In genomic region chr11:118133816-118134215, GRCh38 we compare ENCODE assay signal across 1 cellular context.
TF ChIP-seq lines count a peak whose summit lies in the region.

No MANE protein-coding gene starts in this region.

TF ChIP-seq in H1, 55 proteins besides CTCF, POLR2A, EP300 and RAD21:
- TF ChIP-seq JUN (IDR thresholded peaks at IDR 0.05; ENCODE audit: low read depth, low read length) = no peak
- no peak for TF ChIP-seq SAP30 (IDR thresholded peaks at IDR 0.05; ENCODE audit: insufficient read depth, insufficient replicate concordance, low read length)
- no peak for TF ChIP-seq RXRA (IDR thresholded peaks at IDR 0.05; ENCODE audit: insufficient read depth, low read depth, low read length)
- TF ChIP-seq CREB1 (IDR thresholded peaks at IDR 0.05) = no peak
